ENCODE assay signal across 14 cellular contexts in the genomic region with DNA sequence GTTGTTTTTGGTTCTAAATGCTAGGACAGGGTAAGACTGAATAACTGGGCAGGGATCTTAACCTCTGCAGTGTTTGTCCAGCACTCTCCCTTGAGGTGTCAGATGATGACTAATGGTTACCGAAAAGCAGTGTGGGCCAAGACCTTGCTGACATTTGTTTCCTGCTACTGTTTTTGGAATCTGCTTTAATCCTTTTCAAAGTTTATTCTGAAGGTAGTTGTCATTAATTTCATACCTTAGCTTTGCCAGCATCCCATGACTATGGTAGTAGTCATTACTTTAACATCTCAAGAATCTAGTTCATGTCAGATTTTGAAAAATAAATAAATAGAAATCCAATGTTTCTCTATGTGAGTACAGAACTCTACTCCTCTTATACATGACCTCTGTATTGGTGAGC.
A peak's percentile ranks its signal among the peaks of the same experiment; 100 is the strongest.
DNase-seq lines count a peak whose midpoint lies in the region; ATAC-seq, FAIRE-seq and TF ChIP-seq lines count a peak whose summit lies in the region.
"Had no signal": no experiment of that assay in that cellular context is flagged by ENCODE, and none has a peak within 500 bp of the region (broad histone marks: within the 10 kb centered on the region; RNA-seq: fewer than 3 reads in every experiment).

No MANE protein-coding gene starts in this region.

- no peak overlapping the region for H3K4me3 ChIP-seq in astrocyte (ENCODE audit: insufficient read depth, low read depth, low read length)
- H3K4me3 ChIP-seq: BLaER1 treated with 17β-estradiol and CSF1 and Interleukin-3, amounts not matched to agents 10 nM and 100 nM; gastrocnemius medialis had no signal

- TF ChIP-seq CTCF in astrocyte (IDR thresholded peaks at IDR 0.05; ENCODE audit: insufficient read depth, low read depth, low read length), result no peak

- H3K9me3 Mint-ChIP-seq in astrocyte (ENCODE audit: unreplicated experiment), result no peaks in the 10 kb centered on the region
- H3K9me3 Mint-ChIP-seq: activated naive CD4-positive, alpha-beta T cell treated with anti-CD3 and anti-CD28 coated beads, Interleukin-2, amount 50 U/mL, for 24 hours; naive thymus-derived CD4-positive, alpha-beta T cell had no signal

- no peaks in the 10 kb centered on the region for H3K36me3 Mint-ChIP-seq in astrocyte (ENCODE audit: low read depth, unreplicated experiment)
- H3K36me3 Mint-ChIP-seq: activated naive CD4-positive, alpha-beta T cell treated with anti-CD3 and anti-CD28 coated beads, Interleukin-2, amount 50 U/mL, for 24 hours; naive thymus-derived CD4-positive, alpha-beta T cell had no signal

- no peaks in the 10 kb centered on the region for H4K20me1 ChIP-seq in astrocyte (ENCODE audit: insufficient read depth, low read length)
- H4K20me1 ChIP-seq: BLaER1 treated with 17β-estradiol and CSF1 and Interleukin-3, amounts not matched to agents 10 nM and 100 nM had no signal

- FAIRE-seq in astrocyte (lab: Jason Lieb, UNC) (peak; percentile 99), frontal cortex (lab: Jason Lieb, UNC) (no peak)

- no peak overlapping the region for H3K4me3 Mint-ChIP-seq in astrocyte (ENCODE audit: unreplicated experiment)
- H3K4me3 Mint-ChIP-seq: activated naive CD4-positive, alpha-beta T cell treated with anti-CD3 and anti-CD28 coated beads, Interleukin-2, amount 50 U/mL, for 24 hours; naive thymus-derived CD4-positive, alpha-beta T cell had no signal

- H3K9ac ChIP-seq in astrocyte (ENCODE audit: low read length), result no peak overlapping the region
- H3K9ac ChIP-seq: BLaER1 treated with 17β-estradiol and CSF1 and Interleukin-3, amounts not matched to agents 10 nM and 100 nM had no signal

- ATAC-seq in HG02852 (IDR thresholded peaks at IDR 0.05; ENCODE audit: unreplicated experiment), result no peak
- ATAC-seq: naive thymus-derived CD4-positive, alpha-beta T cell had no signal

- no peaks in the 10 kb centered on the region for H3K36me3 ChIP-seq in astrocyte (ENCODE audit: insufficient read depth, low read length)
- H3K36me3 ChIP-seq: BLaER1 treated with 17β-estradiol and CSF1 and Interleukin-3, amounts not matched to agents 10 nM and 100 nM; gastrocnemius medialis had no signal

- peak overlapping the region; percentile 79 for H3K27ac Mint-ChIP-seq in astrocyte (ENCODE audit: unreplicated experiment)
- H3K27ac Mint-ChIP-seq: activated naive CD4-positive, alpha-beta T cell treated with anti-CD3 and anti-CD28 coated beads, Interleukin-2, amount 50 U/mL, for 24 hours; naive thymus-derived CD4-positive, alpha-beta T cell had no signal

- H3K27me3 Mint-ChIP-seq in astrocyte (ENCODE audit: low read depth, unreplicated experiment), result no peaks in the 10 kb centered on the region

- DNase-seq in 8988T (peak; percentile 36), HCEC 1CT (peak; percentile 86), astrocyte (ENCODE audit: low read depth) (peak; percentile 95), iris pigment epithelial cell (ENCODE audit: low read depth) (peak; percentile 95), frontal cortex (ENCODE audit: low spot score in 2 of 2) (no peak), KG1 (lab: John Stamatoyannopoulos, UW) (no peak)
- DNase-seq in activated naive CD4-positive, alpha-beta T cell (lab: John Stamatoyannopoulos, UW), result no peak
- DNase-seq: gastrocnemius medialis; naive thymus-derived CD4-positive, alpha-beta T cell; NCI-H1417 treated with DMSO at 0.1 percent for 48 hours; RPMI8226 had no signal

- H3K9me3 ChIP-seq in astrocyte (ENCODE audit: insufficient read depth, low read depth, low read length), result no peaks in the 10 kb centered on the region
- H3K9me3 ChIP-seq: BLaER1 treated with 17β-estradiol and CSF1 and Interleukin-3, amounts not matched to agents 10 nM and 100 nM; gastrocnemius medialis had no signal

- H3K4me1 ChIP-seq in astrocyte (ENCODE audit: insufficient read depth, low read length), result peaks cover 14% of the 10 kb centered on the region

- H3K79me2 ChIP-seq in astrocyte (ENCODE audit: insufficient read depth, low read length), result no peaks in the 10 kb centered on the region

- H3K27me3 ChIP-seq in astrocyte (ENCODE audit: insufficient read depth, low read length), result no peaks in the 10 kb centered on the region
- H3K27me3 ChIP-seq: BLaER1 treated with 17β-estradiol and CSF1 and Interleukin-3, amounts not matched to agents 10 nM and 100 nM had no signal

- no peak overlapping the region for H2AFZ ChIP-seq in astrocyte (ENCODE audit: low read depth, low read length)

- H3K4me1 Mint-ChIP-seq in astrocyte (ENCODE audit: low read depth, unreplicated experiment), result peaks cover 40% of the 10 kb centered on the region
- H3K4me1 Mint-ChIP-seq: activated naive CD4-positive, alpha-beta T cell treated with anti-CD3 and anti-CD28 coated beads, Interleukin-2, amount 50 U/mL, for 24 hours; naive thymus-derived CD4-positive, alpha-beta T cell had no signal

- peak overlapping the region; percentile 58 for H3K4me2 ChIP-seq in astrocyte (ENCODE audit: low read length)
- H3K4me2 ChIP-seq: BLaER1 treated with 17β-estradiol and CSF1 and Interleukin-3, amounts not matched to agents 10 nM and 100 nM had no signal

- peak overlapping the region; percentile 40 for H3K27ac ChIP-seq in astrocyte (ENCODE audit: low read depth, low read length)
- H3K27ac ChIP-seq: BLaER1 treated with 17β-estradiol and CSF1 and Interleukin-3, amounts not matched to agents 10 nM and 100 nM; gastrocnemius medialis had no signal

Comparison
In these comparisons a context has a peak if more than half of its experiments do, and no peak if none do; other contexts are left out.
1. DNase-seq: peak in 8988T (single experiment), HCEC 1CT (single experiment), astrocyte (single experiment) and iris pigment epithelial cell (single experiment); none in frontal cortex (0 of 2), KG1 (single experiment) and activated naive CD4-positive, alpha-beta T cell (0 of 4).